ENCODE assay signal across 19 cellular contexts in genomic region chr3:43857361-43858051, GRCh38.
A peak's percentile ranks its signal among the peaks of the same experiment; 100 is the strongest.
DNase-seq lines count a peak whose midpoint lies in the region; ATAC-seq and TF ChIP-seq lines count a peak whose summit lies in the region.
"Had no signal": no experiment of that assay in that cellular context is flagged by ENCODE, and none has a peak within 500 bp of the region (broad histone marks: within the 10 kb centered on the region; RNA-seq: fewer than 3 reads in every experiment).

No MANE protein-coding gene starts in this region.

- no peak overlapping the region for H3K23ac ChIP-seq in H9 (ENCODE audit: insufficient read length, low read depth, low read length)

- H3K23me2 ChIP-seq in H9 (ENCODE audit: insufficient read length, low read depth, low read length, poor library complexity, severe bottlenecking), result no peaks in the 10 kb centered on the region

- H3K4me3 ChIP-seq in adipocyte (ENCODE audit: low read length) (no peak overlapping the region), esophagus muscularis mucosa (no peak overlapping the region), neural progenitor cell (no peak overlapping the region)
- H3K4me3 ChIP-seq: MG63, SK-N-MC had no signal

- ATAC-seq in GM18511 (IDR thresholded peaks at IDR 0.05; ENCODE audit: unreplicated experiment), result no peak
- ATAC-seq: Right ventricle myocardium inferior had no signal

- CTCF ChIA-PET in activated CD4-positive, alpha-beta memory T cell treated with anti-CD3 and anti-CD28 coated beads for 36 hours (lab: Charles Lee), result no interaction called here

- no peak overlapping the region for H4K5ac ChIP-seq in H9 (ENCODE audit: insufficient read length, low read depth, low read length)

- H3K27ac ChIP-seq in H9 (ENCODE audit: insufficient read length, low read depth, low read length) (no peak overlapping the region), esophagus muscularis mucosa (replicated peaks in 1 of 4) (no peak overlapping the region), neural progenitor cell (no peak overlapping the region)
- H3K27ac ChIP-seq: SK-N-MC had no signal

- no peaks in the 10 kb centered on the region for H3K79me1 ChIP-seq in H9 (ENCODE audit: insufficient read depth, low read depth, low read length, poor library complexity, severe bottlenecking)

- H3K14ac ChIP-seq in H9 (ENCODE audit: insufficient read depth, low read length), result no peak overlapping the region

- no peak overlapping the region for H4K8ac ChIP-seq in H9 (replicated peaks; ENCODE audit: insufficient read length, low read depth, low read length)

- no peak overlapping the region for H4K91ac ChIP-seq in H9 (ENCODE audit: insufficient read length, low read depth, low read length)

- no peak overlapping the region for H2BK20ac ChIP-seq in H9 (ENCODE audit: low read depth, low read length, poor library complexity, severe bottlenecking)

- no peaks in the 10 kb centered on the region for H4K20me1 ChIP-seq in H9 (ENCODE audit: control insufficient read depth, insufficient read depth, insufficient read length)
- no peaks in the 10 kb centered on the region for H4K20me1 ChIP-seq in neural progenitor cell (ENCODE audit: low read depth)

- H3K79me2 ChIP-seq in H9 (ENCODE audit: insufficient read depth, low read length) (no peaks in the 10 kb centered on the region), neural progenitor cell (ENCODE audit: low read depth) (no peaks in the 10 kb centered on the region)

- no peak overlapping the region for H2AK5ac ChIP-seq in H9 (ENCODE audit: insufficient read length, low read length)

- H3K27me3 Mint-ChIP-seq in H9 (ENCODE audit: low read depth) (peaks cover 25% of the 10 kb centered on the region), neural progenitor cell (ENCODE audit: insufficient read depth, low read depth) (peaks cover 6% of the 10 kb centered on the region)
- H3K27me3 Mint-ChIP-seq in activated CD4-positive, alpha-beta memory T cell treated with anti-CD3 and anti-CD28 coated beads for 36 hours, result peaks cover 41% of the 10 kb centered on the region

- H3K4me2 ChIP-seq in H9 (ENCODE audit: insufficient read depth, insufficient read length, low read length) (no peak overlapping the region), neural progenitor cell (no peak overlapping the region)

- H3K4me1 Mint-ChIP-seq in H9 (peaks cover 32 to 37% of the 10 kb centered on the region in 2 experiments), neural progenitor cell (peaks cover 18% of the 10 kb centered on the region)
- no peaks in the 10 kb centered on the region for H3K4me1 Mint-ChIP-seq in activated CD4-positive, alpha-beta memory T cell treated with anti-CD3 and anti-CD28 coated beads for 36 hours (ENCODE audit: low read depth)

- POLR2A ChIA-PET in activated CD4-positive, alpha-beta memory T cell treated with anti-CD3 and anti-CD28 coated beads for 36 hours (lab: Charles Lee), result no interaction called here

- no peak for TF ChIP-seq POLR2A in esophagus muscularis mucosa (IDR thresholded peaks at IDR 0.05; ENCODE audit: low read depth)

- TF ChIP-seq CTCF in H9 (conservative IDR thresholded peaks at IDR 0.05) (no peak), esophagus muscularis mucosa (IDR thresholded peaks at IDR 0.05) (no peak), neural progenitor cell (IDR thresholded peaks at IDR 0.05) (no peak)

- H3K18ac ChIP-seq in H9 (ENCODE audit: insufficient read length, low read depth, low read length), result no peak overlapping the region

- H3K9me3 ChIP-seq in H9 (ENCODE audit: control insufficient read depth, low read depth, low read length) (no peaks in the 10 kb centered on the region), adipocyte (ENCODE audit: control insufficient read depth, low read length) (no peaks in the 10 kb centered on the region), esophagus muscularis mucosa (no peaks in the 10 kb centered on the region), neural progenitor cell (ENCODE audit: low read depth) (no peaks in the 10 kb centered on the region)
- H3K9me3 ChIP-seq: MG63 had no signal

- H2BK5ac ChIP-seq in H9 (ENCODE audit: insufficient read length, low read length), result no peak overlapping the region

- no peak overlapping the region for H3K56ac ChIP-seq in H9 (ENCODE audit: insufficient read length, low read depth, low read length)

- H2BK15ac ChIP-seq in H9 (ENCODE audit: low read depth, low read length), result no peak overlapping the region

- H3K27ac Mint-ChIP-seq in H9 (no peak overlapping the region), neural progenitor cell (peak overlapping the region; percentile 43)
- H3K27ac Mint-ChIP-seq in activated CD4-positive, alpha-beta memory T cell treated with anti-CD3 and anti-CD28 coated beads for 36 hours, result no peak overlapping the region
- H3K27ac Mint-ChIP-seq: B cell; CD4-positive, CD25-positive, alpha-beta regulatory T cell had no signal

- WGBS in H9 (ENCODE audit: extremely low coverage, insufficient read length, low lambda C conversion rate), result no CpG with 5 or more reads among the region's 4 CpGs
- 82% methylated on average over 4 of the region's 4 CpGs for WGBS in esophagus muscularis mucosa

- H2BK120ac ChIP-seq in H9 (ENCODE audit: low read depth, low read length, poor library complexity, severe bottlenecking), result no peak overlapping the region

- H3K27me3 ChIP-seq in H9 (ENCODE audit: insufficient read depth, low read length), result no peaks in the 10 kb centered on the region; the same call in 1 of the 2 replicates
- peaks cover 3% of the 10 kb centered on the region for H3K27me3 ChIP-seq in adipocyte (replicated peaks; ENCODE audit: control insufficient read depth, insufficient read depth, low read length)
- H3K27me3 ChIP-seq in esophagus muscularis mucosa, result peaks cover 0 to 66% (median 3%) of the 10 kb centered on the region in 4 donors
- H3K27me3 ChIP-seq in neural progenitor cell, result peaks cover 5% of the 10 kb centered on the region
- H3K27me3 ChIP-seq: MG63 had no signal

- H3F3A ChIP-seq in neural progenitor cell (ENCODE audit: low read depth), result no peaks in the 10 kb centered on the region

- H3K4me1 ChIP-seq in H9 (ENCODE audit: insufficient read depth, low read length), result no peaks in the 10 kb centered on the region
- no peaks in the 10 kb centered on the region for H3K4me1 ChIP-seq in adipocyte (ENCODE audit: control insufficient read depth, insufficient read depth, low read length)
- peaks cover 0 to 4% (median 0%) of the 10 kb centered on the region in 4 donors for H3K4me1 ChIP-seq in esophagus muscularis mucosa
- H3K4me1 ChIP-seq in neural progenitor cell, result peaks cover 8% of the 10 kb centered on the region

- no peak for TF ChIP-seq EP300 in esophagus muscularis mucosa (IDR thresholded peaks at IDR 0.05)

- H3K4me3 Mint-ChIP-seq in H9, result no peak overlapping the region
- H3K4me3 Mint-ChIP-seq in neural progenitor cell, result no peak overlapping the region
- H3K4me3 Mint-ChIP-seq in activated CD4-positive, alpha-beta memory T cell treated with anti-CD3 and anti-CD28 coated beads for 36 hours, result no peak overlapping the region
- H3K4me3 Mint-ChIP-seq: B cell; CD4-positive, CD25-positive, alpha-beta regulatory T cell had no signal

- H2AFZ ChIP-seq in H9 (ENCODE audit: low read length) (no peak overlapping the region), neural progenitor cell (replicated peaks) (no peak overlapping the region)

- H3K36me3 Mint-ChIP-seq in H9 (ENCODE audit: insufficient read depth in 1 of 3, low read depth in 3 of 3), result no peaks in the 10 kb centered on the region
- H3K36me3 Mint-ChIP-seq in neural progenitor cell, result no peaks in the 10 kb centered on the region
- H3K36me3 Mint-ChIP-seq in activated CD4-positive, alpha-beta memory T cell treated with anti-CD3 and anti-CD28 coated beads for 36 hours, result no peaks in the 10 kb centered on the region
- H3K36me3 Mint-ChIP-seq: CD4-positive, CD25-positive, alpha-beta regulatory T cell had no signal

- intact Hi-C loops in esophagus muscularis mucosa (cut with DNase I), result loop anchor here (10.0 kb wide), 1 partner anchor 337 kb away; no protein-coding TSS in a partner anchor
- intact Hi-C loops in activated CD4-positive, alpha-beta memory T cell treated with anti-CD3 and anti-CD28 coated beads for 36 hours (cut with micrococcal nuclease), result no loop called here

- H3K36me3 ChIP-seq in adipocyte (ENCODE audit: control insufficient read depth, insufficient read depth, low read length, severe bottlenecking), result no peaks in the 10 kb centered on the region
- H3K36me3 ChIP-seq in esophagus muscularis mucosa, result no peaks in the 10 kb centered on the region
- H3K36me3 ChIP-seq in neural progenitor cell, result no peaks in the 10 kb centered on the region
- H3K36me3 ChIP-seq: MG63 had no signal

- H3T11ph ChIP-seq in H9 (ENCODE audit: low read length), result no peak overlapping the region

- H3K4ac ChIP-seq in H9 (ENCODE audit: low read depth, low read length), result no peak overlapping the region

- DNase-seq in H9 (peak; percentile 14), adipocyte (ENCODE audit: low read depth) (peak; percentile 25), esophagus muscularis mucosa (ENCODE audit: extremely low spot score) (peak; percentile 68), neural progenitor cell (ENCODE audit: low spot score) (no peak), A172 (ENCODE audit: low spot score) (no peak), 8988T (no peak)
- no peak for DNase-seq in activated CD4-positive, alpha-beta memory T cell treated with anti-CD3 and anti-CD28 coated beads for 36 hours
- DNase-seq: CD4-positive, CD25-positive, alpha-beta regulatory T cell; Karpas-422; MG63; NCI-H1092; NCI-H1694; NCI-H2107; NCI-H2227 treated with DMSO at 0.1 percent for 48 hours; NCI-H524 had no signal

- H3K9ac ChIP-seq in H9 (ENCODE audit: extremely low read depth, insufficient read length, low read length) (no peak overlapping the region), adipocyte (ENCODE audit: low read length) (no peak overlapping the region), neural progenitor cell (no peak overlapping the region)

- no peak overlapping the region for H2BK12ac ChIP-seq in H9 (ENCODE audit: insufficient read length, low read depth, low read length)

- H3K9me3 Mint-ChIP-seq in H9, result no peaks in the 10 kb centered on the region
- no peaks in the 10 kb centered on the region for H3K9me3 Mint-ChIP-seq in neural progenitor cell
- H3K9me3 Mint-ChIP-seq in activated CD4-positive, alpha-beta memory T cell treated with anti-CD3 and anti-CD28 coated beads for 36 hours, result no peaks in the 10 kb centered on the region
- H3K9me3 Mint-ChIP-seq: CD4-positive, CD25-positive, alpha-beta regulatory T cell had no signal

Comparison
In these comparisons a context has a peak if more than half of its experiments do, and no peak if none do; other contexts are left out.
1. DNase-seq: peak in H9 (single experiment), adipocyte (single experiment) and esophagus muscularis mucosa (single experiment); none in neural progenitor cell (single experiment), A172 (single experiment), 8988T (single experiment) and activated CD4-positive, alpha-beta memory T cell treated with anti-CD3 and anti-CD28 coated beads for 36 hours (single experiment).